In genomic region chr12:30415777-30416176, GRCh38 we compare ENCODE assay signal across 22 cellular contexts.
"Had no signal": no experiment of that assay in that cellular context is flagged by ENCODE, and none has a peak within 500 bp of the region (broad histone marks: within the 10 kb centered on the region; RNA-seq: fewer than 3 reads in every experiment).

No MANE protein-coding gene starts in this region.

- H3K4me3 ChIP-seq: gastrocnemius medialis, left lung, psoas muscle, skin epidermis, spleen, thoracic aorta, tibial nerve, upper lobe of left lung had no signal

- H3K27ac Mint-ChIP-seq: effector memory CD8-positive, alpha-beta T cell; naive thymus-derived CD8-positive, alpha-beta T cell; nephron progenitor cell; stimulated activated memory B cell treated with anti-CD40 and anti-IgM and Interleukin-4, amounts not matched to agents 10 μg/mL and 1 μg/mL and 100 μg/mL, for 72 hours had no signal

- H3K27me3 ChIP-seq: gastrocnemius medialis, left lung, spleen, tibial nerve, upper lobe of left lung had no signal

- ATAC-seq: effector memory CD8-positive, alpha-beta T cell; gastrocnemius medialis; left lung; naive thymus-derived CD8-positive, alpha-beta T cell; psoas muscle; right cardiac atrium; stimulated activated memory B cell treated with anti-CD40 and anti-IgM and Interleukin-4, amounts not matched to agents 10 μg/mL and 1 μg/mL and 100 μg/mL, for 72 hours; stimulated activated naive CD8-positive, alpha-beta T cell treated with anti-CD3 and anti-CD28 coated beads, Interleukin-15, Interleukin-2, amounts not matched to agents 100 U/mL and 50 U/mL, for 24 hours had no signal

- DNase-seq: cortex of kidney; effector memory CD8-positive, alpha-beta T cell; gastrocnemius medialis; head of caudate nucleus; kidney; left lung; naive thymus-derived CD8-positive, alpha-beta T cell; nephron progenitor cell; nucleus accumbens; posterior cingulate gyrus; psoas muscle; right cardiac atrium; spleen; stimulated activated CD4-positive, alpha-beta T cell treated with anti-CD3 and anti-CD28 coated beads, Interleukin-4, amount 100 ng/mL, for 4 hours; stimulated activated naive CD8-positive, alpha-beta T cell treated with anti-CD3 and anti-CD28 coated beads, Interleukin-15, Interleukin-2, amounts not matched to agents 100 U/mL and 50 U/mL, for 24 hours; upper lobe of left lung had no signal

- H3K4me3 Mint-ChIP-seq: effector memory CD8-positive, alpha-beta T cell; naive thymus-derived CD8-positive, alpha-beta T cell; nephron progenitor cell; stimulated activated memory B cell treated with anti-CD40 and anti-IgM and Interleukin-4, amounts not matched to agents 10 μg/mL and 1 μg/mL and 100 μg/mL, for 72 hours had no signal

- H3K36me3 Mint-ChIP-seq: naive thymus-derived CD8-positive, alpha-beta T cell; stimulated activated memory B cell treated with anti-CD40 and anti-IgM and Interleukin-4, amounts not matched to agents 10 μg/mL and 1 μg/mL and 100 μg/mL, for 72 hours had no signal

- H3K27me3 Mint-ChIP-seq: effector memory CD8-positive, alpha-beta T cell; stimulated activated memory B cell treated with anti-CD40 and anti-IgM and Interleukin-4, amounts not matched to agents 10 μg/mL and 1 μg/mL and 100 μg/mL, for 72 hours had no signal

- H3K9me3 ChIP-seq: gastrocnemius medialis, psoas muscle, thoracic aorta, tibial nerve, upper lobe of left lung had no signal

- FAIRE-seq: endometrium, kidney, urothelium cell line had no signal

- H3K27ac ChIP-seq: gastrocnemius medialis, left lung, psoas muscle, skin epidermis, spleen, thoracic aorta, tibial nerve, upper lobe of left lung had no signal

- H3K9me3 Mint-ChIP-seq: nephron progenitor cell; stimulated activated memory B cell treated with anti-CD40 and anti-IgM and Interleukin-4, amounts not matched to agents 10 μg/mL and 1 μg/mL and 100 μg/mL, for 72 hours had no signal

- H3K4me1 Mint-ChIP-seq: naive thymus-derived CD8-positive, alpha-beta T cell; nephron progenitor cell; stimulated activated memory B cell treated with anti-CD40 and anti-IgM and Interleukin-4, amounts not matched to agents 10 μg/mL and 1 μg/mL and 100 μg/mL, for 72 hours had no signal

- H3K36me3 ChIP-seq: gastrocnemius medialis, left lung, spleen, thoracic aorta, tibial nerve, upper lobe of left lung had no signal

- H3K4me1 ChIP-seq: gastrocnemius medialis, left lung, psoas muscle, spleen, tibial nerve, upper lobe of left lung had no signal
